Comparison of ENCODE assay signal across 1 cellular context in the genomic region with DNA sequence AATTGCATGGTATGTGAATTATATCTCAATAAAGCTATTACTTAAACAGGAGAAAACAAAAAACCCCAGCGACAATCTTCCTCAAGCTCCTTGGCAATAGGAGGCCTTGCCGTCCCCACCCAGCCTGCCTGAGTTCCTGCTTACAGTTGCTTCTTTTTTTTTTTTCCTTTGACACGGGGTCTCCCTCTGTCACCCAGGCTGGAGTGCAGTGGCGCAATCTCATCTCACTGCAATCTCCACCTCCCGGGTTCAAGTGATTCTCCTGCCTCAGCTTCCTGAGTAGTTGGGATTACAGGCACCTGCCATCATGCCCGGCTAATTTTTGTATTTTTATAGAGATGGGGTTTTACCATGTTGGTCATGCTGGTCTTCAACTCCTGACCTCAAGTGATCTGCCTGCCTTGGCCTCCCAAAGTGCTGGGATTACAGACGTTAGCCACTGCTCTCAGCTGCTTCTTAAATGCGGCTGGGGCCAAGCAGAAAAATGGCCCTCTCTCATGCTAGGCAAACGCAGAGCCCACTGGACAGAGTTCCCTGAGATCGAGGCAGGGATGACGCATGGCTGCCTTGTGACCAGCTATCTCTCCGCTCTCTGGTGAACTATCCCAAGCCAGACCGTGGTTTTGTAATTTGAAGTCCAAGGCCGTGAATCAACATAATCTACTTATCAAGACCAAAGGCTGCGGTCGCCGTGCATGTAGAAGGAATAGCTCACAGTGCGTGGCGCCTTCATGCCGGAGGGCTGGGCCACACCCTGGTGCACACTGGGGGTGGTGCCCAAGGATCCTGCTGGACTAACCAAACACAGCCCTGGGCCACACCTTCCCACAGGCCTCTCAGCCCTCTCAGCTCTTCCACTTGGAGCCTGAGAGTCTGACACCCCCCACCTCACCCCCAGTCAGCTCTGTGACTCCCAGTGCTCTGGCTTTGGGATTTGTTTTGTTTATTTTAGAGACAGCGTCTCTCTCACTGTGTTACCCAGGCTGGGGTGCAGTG.
TF ChIP-seq lines count a peak whose summit lies in the region.

No MANE protein-coding gene starts in this region.

TF ChIP-seq in K562, 482 proteins besides CTCF, POLR2A, EP300 and RAD21 (continued from another document and continues in another):
- TF ChIP-seq MAZ (CRISPR knock-in tag; conservative IDR thresholded peaks at IDR 0.05 in 1 of 2, IDR thresholded peaks at IDR 0.05 in 1 of 2) = peak; percentile 57 to 69; a peak in 3 of 4 replicates
- no peak for TF ChIP-seq U2AF1 (optimal IDR thresholded peaks at IDR 0.05; ENCODE audit: low read depth, low read length)
- TF ChIP-seq, protein P1, sequence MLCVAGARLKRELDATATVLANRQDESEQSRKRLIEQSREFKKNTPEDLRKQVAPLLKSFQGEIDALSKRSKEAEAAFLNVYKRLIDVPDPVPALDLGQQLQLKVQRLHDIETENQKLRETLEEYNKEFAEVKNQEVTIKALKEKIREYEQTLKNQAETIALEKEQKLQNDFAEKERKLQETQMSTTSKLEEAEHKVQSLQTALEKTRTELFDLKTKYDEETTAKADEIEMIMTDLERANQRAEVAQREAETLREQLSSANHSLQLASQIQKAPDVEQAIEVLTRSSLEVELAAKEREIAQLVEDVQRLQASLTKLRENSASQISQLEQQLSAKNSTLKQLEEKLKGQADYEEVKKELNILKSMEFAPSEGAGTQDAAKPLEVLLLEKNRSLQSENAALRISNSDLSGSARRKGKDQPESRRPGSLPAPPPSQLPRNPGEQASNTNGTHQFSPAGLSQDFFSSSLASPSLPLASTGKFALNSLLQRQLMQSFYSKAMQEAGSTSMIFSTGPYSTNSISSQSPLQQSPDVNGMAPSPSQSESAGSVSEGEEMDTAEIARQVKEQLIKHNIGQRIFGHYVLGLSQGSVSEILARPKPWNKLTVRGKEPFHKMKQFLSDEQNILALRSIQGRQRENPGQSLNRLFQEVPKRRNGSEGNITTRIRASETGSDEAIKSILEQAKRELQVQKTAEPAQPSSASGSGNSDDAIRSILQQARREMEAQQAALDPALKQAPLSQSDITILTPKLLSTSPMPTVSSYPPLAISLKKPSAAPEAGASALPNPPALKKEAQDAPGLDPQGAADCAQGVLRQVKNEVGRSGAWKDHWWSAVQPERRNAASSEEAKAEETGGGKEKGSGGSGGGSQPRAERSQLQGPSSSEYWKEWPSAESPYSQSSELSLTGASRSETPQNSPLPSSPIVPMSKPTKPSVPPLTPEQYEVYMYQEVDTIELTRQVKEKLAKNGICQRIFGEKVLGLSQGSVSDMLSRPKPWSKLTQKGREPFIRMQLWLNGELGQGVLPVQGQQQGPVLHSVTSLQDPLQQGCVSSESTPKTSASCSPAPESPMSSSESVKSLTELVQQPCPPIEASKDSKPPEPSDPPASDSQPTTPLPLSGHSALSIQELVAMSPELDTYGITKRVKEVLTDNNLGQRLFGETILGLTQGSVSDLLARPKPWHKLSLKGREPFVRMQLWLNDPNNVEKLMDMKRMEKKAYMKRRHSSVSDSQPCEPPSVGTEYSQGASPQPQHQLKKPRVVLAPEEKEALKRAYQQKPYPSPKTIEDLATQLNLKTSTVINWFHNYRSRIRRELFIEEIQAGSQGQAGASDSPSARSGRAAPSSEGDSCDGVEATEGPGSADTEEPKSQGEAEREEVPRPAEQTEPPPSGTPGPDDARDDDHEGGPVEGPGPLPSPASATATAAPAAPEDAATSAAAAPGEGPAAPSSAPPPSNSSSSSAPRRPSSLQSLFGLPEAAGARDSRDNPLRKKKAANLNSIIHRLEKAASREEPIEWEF (CRISPR knock-in tag; IDR thresholded peaks at IDR 0.05) = peak; percentile 64; the same call in 1 of the 2 replicates
- TF ChIP-seq, protein P2, sequence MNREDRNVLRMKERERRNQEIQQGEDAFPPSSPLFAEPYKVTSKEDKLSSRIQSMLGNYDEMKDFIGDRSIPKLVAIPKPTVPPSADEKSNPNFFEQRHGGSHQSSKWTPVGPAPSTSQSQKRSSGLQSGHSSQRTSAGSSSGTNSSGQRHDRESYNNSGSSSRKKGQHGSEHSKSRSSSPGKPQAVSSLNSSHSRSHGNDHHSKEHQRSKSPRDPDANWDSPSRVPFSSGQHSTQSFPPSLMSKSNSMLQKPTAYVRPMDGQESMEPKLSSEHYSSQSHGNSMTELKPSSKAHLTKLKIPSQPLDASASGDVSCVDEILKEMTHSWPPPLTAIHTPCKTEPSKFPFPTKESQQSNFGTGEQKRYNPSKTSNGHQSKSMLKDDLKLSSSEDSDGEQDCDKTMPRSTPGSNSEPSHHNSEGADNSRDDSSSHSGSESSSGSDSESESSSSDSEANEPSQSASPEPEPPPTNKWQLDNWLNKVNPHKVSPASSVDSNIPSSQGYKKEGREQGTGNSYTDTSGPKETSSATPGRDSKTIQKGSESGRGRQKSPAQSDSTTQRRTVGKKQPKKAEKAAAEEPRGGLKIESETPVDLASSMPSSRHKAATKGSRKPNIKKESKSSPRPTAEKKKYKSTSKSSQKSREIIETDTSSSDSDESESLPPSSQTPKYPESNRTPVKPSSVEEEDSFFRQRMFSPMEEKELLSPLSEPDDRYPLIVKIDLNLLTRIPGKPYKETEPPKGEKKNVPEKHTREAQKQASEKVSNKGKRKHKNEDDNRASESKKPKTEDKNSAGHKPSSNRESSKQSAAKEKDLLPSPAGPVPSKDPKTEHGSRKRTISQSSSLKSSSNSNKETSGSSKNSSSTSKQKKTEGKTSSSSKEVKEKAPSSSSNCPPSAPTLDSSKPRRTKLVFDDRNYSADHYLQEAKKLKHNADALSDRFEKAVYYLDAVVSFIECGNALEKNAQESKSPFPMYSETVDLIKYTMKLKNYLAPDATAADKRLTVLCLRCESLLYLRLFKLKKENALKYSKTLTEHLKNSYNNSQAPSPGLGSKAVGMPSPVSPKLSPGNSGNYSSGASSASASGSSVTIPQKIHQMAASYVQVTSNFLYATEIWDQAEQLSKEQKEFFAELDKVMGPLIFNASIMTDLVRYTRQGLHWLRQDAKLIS (CRISPR knock-in tag; IDR thresholded peaks at IDR 0.05) = 0 out of 2 replicates have a peak, but pooled peaks have one; percentile 63
- TF ChIP-seq SMARCE1 (IDR thresholded peaks at IDR 0.05) = peak; percentile 92
- TF ChIP-seq SMAD4 (CRISPR knock-in tag; conservative IDR thresholded peaks at IDR 0.05) = peak; percentile 93
- TF ChIP-seq, protein P3, sequence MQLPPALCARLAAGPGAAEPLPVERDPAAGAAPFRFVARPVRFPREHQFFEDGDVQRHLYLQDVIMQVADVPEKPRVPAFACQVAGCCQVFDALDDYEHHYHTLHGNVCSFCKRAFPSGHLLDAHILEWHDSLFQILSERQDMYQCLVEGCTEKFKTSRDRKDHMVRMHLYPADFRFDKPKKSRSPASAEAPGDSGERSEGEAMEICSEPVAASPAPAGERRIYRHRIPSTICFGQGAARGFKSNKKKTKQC (CRISPR knock-in tag; IDR thresholded peaks at IDR 0.05) = no peak
- no peak for TF ChIP-seq SUPT5H (IDR thresholded peaks at IDR 0.05)
- TF ChIP-seq CTBP1 (IDR thresholded peaks at IDR 0.05; ENCODE audit: borderline replicate concordance) = peak; percentile 91
- TF ChIP-seq, protein P4, sequence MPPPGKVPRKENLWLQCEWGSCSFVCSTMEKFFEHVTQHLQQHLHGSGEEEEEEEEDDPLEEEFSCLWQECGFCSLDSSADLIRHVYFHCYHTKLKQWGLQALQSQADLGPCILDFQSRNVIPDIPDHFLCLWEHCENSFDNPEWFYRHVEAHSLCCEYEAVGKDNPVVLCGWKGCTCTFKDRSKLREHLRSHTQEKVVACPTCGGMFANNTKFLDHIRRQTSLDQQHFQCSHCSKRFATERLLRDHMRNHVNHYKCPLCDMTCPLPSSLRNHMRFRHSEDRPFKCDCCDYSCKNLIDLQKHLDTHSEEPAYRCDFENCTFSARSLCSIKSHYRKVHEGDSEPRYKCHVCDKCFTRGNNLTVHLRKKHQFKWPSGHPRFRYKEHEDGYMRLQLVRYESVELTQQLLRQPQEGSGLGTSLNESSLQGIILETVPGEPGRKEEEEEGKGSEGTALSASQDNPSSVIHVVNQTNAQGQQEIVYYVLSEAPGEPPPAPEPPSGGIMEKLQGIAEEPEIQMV (tag; conservative IDR thresholded peaks at IDR 0.05; ENCODE audit: low read depth) = 0 out of 2 replicates have a peak, but pooled peaks have one; percentile 22
- TF ChIP-seq TARDBP (IDR thresholded peaks at IDR 0.05) = peak; percentile 45; the same call in 1 of the 2 replicates
- TF ChIP-seq, protein P5, sequence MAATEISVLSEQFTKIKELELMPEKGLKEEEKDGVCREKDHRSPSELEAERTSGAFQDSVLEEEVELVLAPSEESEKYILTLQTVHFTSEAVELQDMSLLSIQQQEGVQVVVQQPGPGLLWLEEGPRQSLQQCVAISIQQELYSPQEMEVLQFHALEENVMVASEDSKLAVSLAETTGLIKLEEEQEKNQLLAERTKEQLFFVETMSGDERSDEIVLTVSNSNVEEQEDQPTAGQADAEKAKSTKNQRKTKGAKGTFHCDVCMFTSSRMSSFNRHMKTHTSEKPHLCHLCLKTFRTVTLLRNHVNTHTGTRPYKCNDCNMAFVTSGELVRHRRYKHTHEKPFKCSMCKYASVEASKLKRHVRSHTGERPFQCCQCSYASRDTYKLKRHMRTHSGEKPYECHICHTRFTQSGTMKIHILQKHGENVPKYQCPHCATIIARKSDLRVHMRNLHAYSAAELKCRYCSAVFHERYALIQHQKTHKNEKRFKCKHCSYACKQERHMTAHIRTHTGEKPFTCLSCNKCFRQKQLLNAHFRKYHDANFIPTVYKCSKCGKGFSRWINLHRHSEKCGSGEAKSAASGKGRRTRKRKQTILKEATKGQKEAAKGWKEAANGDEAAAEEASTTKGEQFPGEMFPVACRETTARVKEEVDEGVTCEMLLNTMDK (IDR thresholded peaks at IDR 0.05; ENCODE audit: borderline replicate concordance, insufficient read depth, low read depth, low read length, poor library complexity, severe bottlenecking) = no peak
- peak; percentile 43 for TF ChIP-seq KDM5B (IDR thresholded peaks at IDR 0.05; ENCODE audit: insufficient replicate concordance, low read depth, low read length)
- no peak for TF ChIP-seq ZNF316 (IDR thresholded peaks at IDR 0.05)
- no peak for TF ChIP-seq PHB2 (IDR thresholded peaks at IDR 0.05; ENCODE audit: low read depth)
- TF ChIP-seq ZNF766 (CRISPR knock-in tag; conservative IDR thresholded peaks at IDR 0.05) = peak; percentile 66
- TF ChIP-seq HSF4 (CRISPR knock-in tag; IDR thresholded peaks at IDR 0.05; ENCODE audit: borderline replicate concordance) = no peak
- TF ChIP-seq ZNF212 (CRISPR knock-in tag; IDR thresholded peaks at IDR 0.05) = no peak
- TF ChIP-seq, protein P6, sequence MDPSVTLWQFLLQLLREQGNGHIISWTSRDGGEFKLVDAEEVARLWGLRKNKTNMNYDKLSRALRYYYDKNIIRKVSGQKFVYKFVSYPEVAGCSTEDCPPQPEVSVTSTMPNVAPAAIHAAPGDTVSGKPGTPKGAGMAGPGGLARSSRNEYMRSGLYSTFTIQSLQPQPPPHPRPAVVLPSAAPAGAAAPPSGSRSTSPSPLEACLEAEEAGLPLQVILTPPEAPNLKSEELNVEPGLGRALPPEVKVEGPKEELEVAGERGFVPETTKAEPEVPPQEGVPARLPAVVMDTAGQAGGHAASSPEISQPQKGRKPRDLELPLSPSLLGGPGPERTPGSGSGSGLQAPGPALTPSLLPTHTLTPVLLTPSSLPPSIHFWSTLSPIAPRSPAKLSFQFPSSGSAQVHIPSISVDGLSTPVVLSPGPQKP (CRISPR knock-in tag; IDR thresholded peaks at IDR 0.05) = no peak
- TF ChIP-seq TEAD2 (tag; IDR thresholded peaks at IDR 0.05) = no peak
- peak; percentile 88; the same call in 1 of the 2 replicates for TF ChIP-seq NFRKB (IDR thresholded peaks at IDR 0.05; ENCODE audit: low read depth)
- no peak for TF ChIP-seq ZNF76 (CRISPR knock-in tag; IDR thresholded peaks at IDR 0.05; ENCODE audit: borderline replicate concordance)
- peak in 1 of 2 experiments; percentile 48; a peak in 2 of 4 replicates for TF ChIP-seq TBL1XR1 (IDR thresholded peaks at IDR 0.05; ENCODE audit: low read length in 2 of 2)
- peak; percentile 82 for TF ChIP-seq MEIS2 (IDR thresholded peaks at IDR 0.05; ENCODE audit: partially characterized antibody)
- 0 out of 2 replicates have a peak, but pooled peaks have one; percentile 41 for TF ChIP-seq NCOA1 (IDR thresholded peaks at IDR 0.05; ENCODE audit: low read depth)
- TF ChIP-seq LARP7 (IDR thresholded peaks at IDR 0.05) = no peak
- peak; percentile 91 for TF ChIP-seq DPF2 (IDR thresholded peaks at IDR 0.05)
- TF ChIP-seq, protein P7, sequence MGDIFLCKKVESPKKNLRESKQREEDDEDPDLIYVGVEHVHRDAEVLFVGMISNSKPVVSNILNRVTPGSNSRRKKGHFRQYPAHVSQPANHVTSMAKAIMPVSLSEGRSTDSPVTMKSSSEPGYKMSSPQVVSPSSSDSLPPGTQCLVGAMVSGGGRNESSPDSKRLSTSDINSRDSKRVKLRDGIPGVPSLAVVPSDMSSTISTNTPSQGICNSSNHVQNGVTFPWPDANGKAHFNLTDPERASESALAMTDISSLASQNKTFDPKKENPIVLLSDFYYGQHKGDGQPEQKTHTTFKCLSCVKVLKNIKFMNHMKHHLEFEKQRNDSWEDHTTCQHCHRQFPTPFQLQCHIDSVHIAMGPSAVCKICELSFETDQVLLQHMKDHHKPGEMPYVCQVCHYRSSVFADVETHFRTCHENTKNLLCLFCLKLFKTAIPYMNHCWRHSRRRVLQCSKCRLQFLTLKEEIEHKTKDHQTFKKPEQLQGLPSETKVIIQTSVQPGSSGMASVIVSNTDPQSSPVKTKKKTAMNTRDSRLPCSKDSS (IDR thresholded peaks at IDR 0.05; ENCODE audit: low read depth, partially characterized antibody) = no peak
- TF ChIP-seq TCF7 (IDR thresholded peaks at IDR 0.05; ENCODE audit: borderline replicate concordance) = peak; percentile 50; the same call in 1 of the 2 replicates
- TF ChIP-seq ZNF197 (CRISPR knock-in tag; IDR thresholded peaks at IDR 0.05; ENCODE audit: low read depth) = 0 out of 2 replicates have a peak, but pooled peaks have one; percentile 56
- TF ChIP-seq BDP1 (IDR thresholded peaks at IDR 0.05; ENCODE audit: insufficient read depth, insufficient read length) = no peak
- peak; percentile 70; the same call in 1 of the 2 replicates for TF ChIP-seq HDAC8 (tag; IDR thresholded peaks at IDR 0.05)
- TF ChIP-seq, protein P8, sequence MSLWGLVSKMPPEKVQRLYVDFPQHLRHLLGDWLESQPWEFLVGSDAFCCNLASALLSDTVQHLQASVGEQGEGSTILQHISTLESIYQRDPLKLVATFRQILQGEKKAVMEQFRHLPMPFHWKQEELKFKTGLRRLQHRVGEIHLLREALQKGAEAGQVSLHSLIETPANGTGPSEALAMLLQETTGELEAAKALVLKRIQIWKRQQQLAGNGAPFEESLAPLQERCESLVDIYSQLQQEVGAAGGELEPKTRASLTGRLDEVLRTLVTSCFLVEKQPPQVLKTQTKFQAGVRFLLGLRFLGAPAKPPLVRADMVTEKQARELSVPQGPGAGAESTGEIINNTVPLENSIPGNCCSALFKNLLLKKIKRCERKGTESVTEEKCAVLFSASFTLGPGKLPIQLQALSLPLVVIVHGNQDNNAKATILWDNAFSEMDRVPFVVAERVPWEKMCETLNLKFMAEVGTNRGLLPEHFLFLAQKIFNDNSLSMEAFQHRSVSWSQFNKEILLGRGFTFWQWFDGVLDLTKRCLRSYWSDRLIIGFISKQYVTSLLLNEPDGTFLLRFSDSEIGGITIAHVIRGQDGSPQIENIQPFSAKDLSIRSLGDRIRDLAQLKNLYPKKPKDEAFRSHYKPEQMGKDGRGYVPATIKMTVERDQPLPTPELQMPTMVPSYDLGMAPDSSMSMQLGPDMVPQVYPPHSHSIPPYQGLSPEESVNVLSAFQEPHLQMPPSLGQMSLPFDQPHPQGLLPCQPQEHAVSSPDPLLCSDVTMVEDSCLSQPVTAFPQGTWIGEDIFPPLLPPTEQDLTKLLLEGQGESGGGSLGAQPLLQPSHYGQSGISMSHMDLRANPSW (CRISPR knock-in tag; IDR thresholded peaks at IDR 0.05) = peak; percentile 23; the same call in 1 of the 2 replicates
- TF ChIP-seq RBBP5 (IDR thresholded peaks at IDR 0.05; ENCODE audit: borderline replicate concordance, insufficient read depth, low read length, poor library complexity, severe bottlenecking) = peak; percentile 53
